ENCODE assay signal across 8 cellular contexts in the genomic region with DNA sequence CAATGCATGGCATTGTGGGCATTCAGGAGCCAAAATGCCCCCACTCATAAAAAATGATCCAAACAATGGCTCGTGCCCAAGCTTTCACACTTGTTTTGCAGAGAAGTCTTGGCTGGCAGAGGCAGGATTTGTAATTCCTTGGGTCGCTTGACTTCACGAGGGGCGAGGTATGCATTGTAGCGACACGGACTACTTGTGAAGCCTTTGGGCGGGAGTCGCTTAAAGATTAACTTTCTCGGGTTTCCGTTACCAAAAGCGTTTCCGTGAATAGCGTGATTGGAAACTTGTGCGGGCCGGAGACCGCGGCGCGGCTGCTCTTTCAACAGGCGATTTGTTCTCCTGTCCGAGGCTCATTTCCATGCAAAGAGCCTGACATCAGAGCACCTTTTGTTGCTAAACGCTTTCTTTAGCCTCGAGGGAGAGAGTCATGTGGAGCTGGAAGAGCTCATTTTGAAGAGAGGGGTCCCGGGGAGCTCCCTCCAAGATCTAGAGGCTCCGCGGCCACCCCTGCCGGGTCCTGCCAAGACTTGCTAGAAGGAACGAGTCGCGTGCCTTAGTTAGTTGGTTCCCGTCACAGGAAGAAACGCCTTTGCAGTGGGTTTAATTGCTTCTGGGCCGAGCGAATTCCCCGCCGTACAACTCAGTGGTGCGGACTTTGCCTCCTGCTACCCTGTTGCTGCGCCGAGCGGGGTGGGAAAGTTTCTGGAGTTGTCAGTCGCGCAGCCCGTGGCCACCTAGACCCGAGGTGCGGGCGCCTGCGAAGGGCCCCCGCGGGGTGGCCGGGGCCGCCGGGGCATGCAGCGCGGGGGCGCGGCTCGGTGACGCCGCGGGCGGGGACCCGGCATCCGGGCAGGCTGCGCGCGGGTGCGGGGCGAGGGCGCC. TPM values are rescaled to one million over a fixed set of nuclear protein-coding genes. Genes with fewer than 3 reads are reported as not detected.
DNase-seq lines count a peak whose midpoint lies in the region; ATAC-seq and TF ChIP-seq lines count a peak whose summit lies in the region.

TSS of gene SASH1 (plus strand) at position 693 of the 882 bp plus-strand sequence. CDS start 230 bp downstream, outside the sequence.

- H3K9me3 ChIP-seq in sigmoid colon, result no peaks in the 10 kb centered on the region
- no peaks in the 10 kb centered on the region for H3K9me3 ChIP-seq in MM.1S (replicated peaks; ENCODE audit: insufficient read depth, low read length)

- in situ Hi-C loops in SK-MEL-5 (cut with HindIII; ENCODE audit: low pct_unique_long_range_greater_than_20kb, low sequenced_read_pairs), result no loop called here

- WGBS in sigmoid colon, 2 donors, result 1 to 2% methylated on average over 69 of the region's 69 CpGs

- TF ChIP-seq EP300 in sigmoid colon (IDR thresholded peaks at IDR 0.05), result no peak

- H3F3A ChIP-seq in MM.1S (ENCODE audit: insufficient read depth, low read length), result no peaks in the 10 kb centered on the region

- peak within 1 kb of the TSS; percentile 64 to 80 (median 72) for H3K4me3 ChIP-seq in sigmoid colon
- no peak within 1 kb of the TSS for H3K4me3 ChIP-seq in MM.1S (ENCODE audit: low read length)

- DNase-seq in DMS153 treated with DMSO at 0.1 percent for 48 hours (lab: John Stamatoyannopoulos, UW; ENCODE audit: unreplicated experiment), result peak; percentile 80
- peak; percentile 69 for DNase-seq in HuH-7.5 (ENCODE audit: low spot score)
- peak; percentile 96 for DNase-seq in SK-MEL-5 (ENCODE audit: low read depth, low spot score)
- peak; percentile 58 for DNase-seq in cerebellar cortex (ENCODE audit: low spot score)
- DNase-seq in iPS-NIHi7 (ENCODE audit: extremely low spot score), result peak; percentile 75
- peak; percentile 84 for DNase-seq in sigmoid colon
- DNase-seq in MM.1S, result no peak

- peaks cover 0 to 37% (median 28%) of the 10 kb centered on the region in 4 donors for H3K4me1 ChIP-seq in sigmoid colon
- H3K4me1 ChIP-seq in MM.1S (ENCODE audit: low read length), result no peaks in the 10 kb centered on the region

- intact Hi-C loops in sigmoid colon (cut with DNase I), result loop anchor here (2.0 to 5.0 kb wide), 2 partner anchors 65 to 122 kb away; no protein-coding TSS in a partner anchor

- H3K27me3 ChIP-seq in sigmoid colon (no peaks in the 10 kb centered on the region), MM.1S (replicated peaks; ENCODE audit: insufficient read depth, low read length) (no peaks in the 10 kb centered on the region)

- no peaks in the 10 kb centered on the region for H3K9me2 ChIP-seq in MM.1S (replicated peaks; ENCODE audit: insufficient read depth, low read length)

- H3K27ac ChIP-seq in sigmoid colon (peak within 1 kb of the TSS; percentile 82 to 85 (median 84)), MM.1S (ENCODE audit: low read length) (no peak within 1 kb of the TSS)

- H4K20me1 ChIP-seq in MM.1S (ENCODE audit: insufficient read depth, low read length), result no peaks in the 10 kb centered on the region

- H3K36me3 ChIP-seq in sigmoid colon (no peaks in the 10 kb centered on the region), MM.1S (replicated peaks; ENCODE audit: insufficient read depth, low read length) (no peaks in the 10 kb centered on the region)

- no peak for TF ChIP-seq CTCF in sigmoid colon (IDR thresholded peaks at IDR 0.05)
- TF ChIP-seq CTCF in MM.1S (IDR thresholded peaks at IDR 0.05; ENCODE audit: low read length), result no peak

- no peak within 1 kb of the TSS for H3K4me2 ChIP-seq in MM.1S (ENCODE audit: low read depth, low read length)

- ATAC-seq in GM21529 (IDR thresholded peaks at IDR 0.05; ENCODE audit: unreplicated experiment), result peak; percentile 56

- no peak within 1 kb of the TSS for H2AFZ ChIP-seq in MM.1S (ENCODE audit: low read length)

- TF ChIP-seq POLR2A in sigmoid colon (IDR thresholded peaks at IDR 0.05), result peak in 1 of 2 donors; percentile 26

- no peaks in the 10 kb centered on the region for H3K79me2 ChIP-seq in MM.1S (ENCODE audit: low read length)

- no peak within 1 kb of the TSS for H3K9ac ChIP-seq in MM.1S (ENCODE audit: low read length)

RNA-seq across cellular contexts. Expression of gene SASH1, which starts in this region (rescaled TPM):
- 43.7 and 55.0 TPM in 2 replicates for total RNA-seq in SK-MEL-5 (2014; rRNA removed; shearing (Covaris generic))
- 61.0 and 74.3 TPM in 2 replicates for polyA plus RNA-seq in SK-MEL-5 (2015; cell fraction: cytosol; rRNA removed)
- polyA plus RNA-seq in SK-MEL-5 (2015; cell fraction: nucleus; rRNA removed), result 31.0 and 54.4 TPM in 2 replicates
- total RNA-seq in sigmoid colon, result 100 to 1,000 TPM in 1 of 4 donors, 10 to 100 TPM in 3; 40.5 to 101 (median 61.3) TPM
- 10 to 100 TPM in 1 of 3 donors, 1 to 10 TPM in 2; 3.2 to 10.2 (median 8.9) TPM for polyA plus RNA-seq in sigmoid colon
